Comparison of ENCODE assay signal across 1 cellular context in the genomic region with DNA sequence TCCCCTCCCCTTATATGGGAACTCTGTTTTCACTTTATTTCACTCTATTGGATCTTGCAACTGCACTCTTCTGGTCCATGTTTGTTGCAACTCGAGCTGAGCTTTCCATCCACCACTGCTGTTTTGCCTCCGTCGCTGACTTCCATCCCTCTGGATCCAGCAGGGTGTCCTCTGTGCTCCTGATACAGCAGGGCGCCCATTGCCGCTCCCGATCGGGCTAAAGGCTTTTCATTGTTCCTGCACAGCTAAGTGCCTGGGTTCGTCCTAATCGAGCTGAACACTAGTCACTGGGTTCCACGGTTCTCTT.
TF ChIP-seq lines count a peak whose summit lies in the region.

No MANE protein-coding gene starts in this region.

TF ChIP-seq in K562, 482 proteins besides CTCF, POLR2A, EP300 and RAD21:
- TF ChIP-seq PHB2 (IDR thresholded peaks at IDR 0.05; ENCODE audit: low read depth): no peak
- no peak for TF ChIP-seq KAT8 (IDR thresholded peaks at IDR 0.05; ENCODE audit: low read depth)
- TF ChIP-seq, protein P1, sequence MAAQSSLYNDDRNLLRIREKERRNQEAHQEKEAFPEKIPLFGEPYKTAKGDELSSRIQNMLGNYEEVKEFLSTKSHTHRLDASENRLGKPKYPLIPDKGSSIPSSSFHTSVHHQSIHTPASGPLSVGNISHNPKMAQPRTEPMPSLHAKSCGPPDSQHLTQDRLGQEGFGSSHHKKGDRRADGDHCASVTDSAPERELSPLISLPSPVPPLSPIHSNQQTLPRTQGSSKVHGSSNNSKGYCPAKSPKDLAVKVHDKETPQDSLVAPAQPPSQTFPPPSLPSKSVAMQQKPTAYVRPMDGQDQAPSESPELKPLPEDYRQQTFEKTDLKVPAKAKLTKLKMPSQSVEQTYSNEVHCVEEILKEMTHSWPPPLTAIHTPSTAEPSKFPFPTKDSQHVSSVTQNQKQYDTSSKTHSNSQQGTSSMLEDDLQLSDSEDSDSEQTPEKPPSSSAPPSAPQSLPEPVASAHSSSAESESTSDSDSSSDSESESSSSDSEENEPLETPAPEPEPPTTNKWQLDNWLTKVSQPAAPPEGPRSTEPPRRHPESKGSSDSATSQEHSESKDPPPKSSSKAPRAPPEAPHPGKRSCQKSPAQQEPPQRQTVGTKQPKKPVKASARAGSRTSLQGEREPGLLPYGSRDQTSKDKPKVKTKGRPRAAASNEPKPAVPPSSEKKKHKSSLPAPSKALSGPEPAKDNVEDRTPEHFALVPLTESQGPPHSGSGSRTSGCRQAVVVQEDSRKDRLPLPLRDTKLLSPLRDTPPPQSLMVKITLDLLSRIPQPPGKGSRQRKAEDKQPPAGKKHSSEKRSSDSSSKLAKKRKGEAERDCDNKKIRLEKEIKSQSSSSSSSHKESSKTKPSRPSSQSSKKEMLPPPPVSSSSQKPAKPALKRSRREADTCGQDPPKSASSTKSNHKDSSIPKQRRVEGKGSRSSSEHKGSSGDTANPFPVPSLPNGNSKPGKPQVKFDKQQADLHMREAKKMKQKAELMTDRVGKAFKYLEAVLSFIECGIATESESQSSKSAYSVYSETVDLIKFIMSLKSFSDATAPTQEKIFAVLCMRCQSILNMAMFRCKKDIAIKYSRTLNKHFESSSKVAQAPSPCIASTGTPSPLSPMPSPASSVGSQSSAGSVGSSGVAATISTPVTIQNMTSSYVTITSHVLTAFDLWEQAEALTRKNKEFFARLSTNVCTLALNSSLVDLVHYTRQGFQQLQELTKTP (IDR thresholded peaks at IDR 0.05; ENCODE audit: low read depth in 1 of 2, partially characterized antibody in 2 of 2): no peak
TF ChIP-seq in K562: peak in this region for 0.
